Comparison of ENCODE assay signal across 19 cellular contexts in genomic region chr2:134932864-134933526, GRCh38. TPM values are rescaled to one million over a fixed set of nuclear protein-coding genes. Genes with fewer than 3 reads are reported as not detected.
DNase-seq lines count a peak whose midpoint lies in the region; ATAC-seq and TF ChIP-seq lines count a peak whose summit lies in the region.
"Had no signal": no experiment of that assay in that cellular context is flagged by ENCODE, and none has a peak within 500 bp of the region (broad histone marks: within the 10 kb centered on the region; RNA-seq: fewer than 3 reads in every experiment).

No MANE protein-coding gene starts in this region.

- in situ Hi-C loops in mammary epithelial cell (cut with MboI; ENCODE audit: low sequenced_read_pairs in 2 of 2), result no loop called here

- peaks cover 14% of the 10 kb centered on the region for H4K20me1 ChIP-seq in mammary epithelial cell (ENCODE audit: insufficient read depth, low read length)

- H3K4me1 ChIP-seq in mammary epithelial cell (ENCODE audit: insufficient read depth, low read length) (no peaks in the 10 kb centered on the region), testis (peaks cover 22% of the 10 kb centered on the region)

- H3K27ac ChIP-seq in mammary epithelial cell (ENCODE audit: insufficient read depth, low read depth, low read length) (no peak overlapping the region), coronary artery (no peak overlapping the region), testis (no peak overlapping the region)
- H3K27ac ChIP-seq: brain microvascular endothelial cell had no signal

- no peak for ATAC-seq in activated naive CD8-positive, alpha-beta T cell treated with anti-CD3 and anti-CD28 coated beads, Interleukin-2, amount 50 U/mL, for 24 hours
- ATAC-seq in memory B cell (ENCODE audit: low read depth) (no peak), GM21367 (IDR thresholded peaks at IDR 0.05; ENCODE audit: unreplicated experiment) (no peak)
- ATAC-seq: K562, SK-N-SH treated with all-trans-retinoic acid at 6 μM for 48 hours had no signal

- H3K4me1 Mint-ChIP-seq in MCF 10A (ENCODE audit: insufficient read depth, unreplicated experiment), result peaks cover 18% of the 10 kb centered on the region
- H3K4me1 Mint-ChIP-seq in activated naive CD8-positive, alpha-beta T cell treated with anti-CD3 and anti-CD28 coated beads, Interleukin-2, amount 50 U/mL, for 24 hours, result peaks cover 64% of the 10 kb centered on the region
- peaks cover 34% of the 10 kb centered on the region for H3K4me1 Mint-ChIP-seq in memory B cell
- peaks cover 39% of the 10 kb centered on the region for H3K4me1 Mint-ChIP-seq in type B pancreatic cell (ENCODE audit: unreplicated experiment)

- no peak for TF ChIP-seq CTCF in MCF 10A (IDR thresholded peaks at IDR 0.05; ENCODE audit: unreplicated experiment)
- TF ChIP-seq CTCF in mammary epithelial cell (conservative IDR thresholded peaks at IDR 0.05 in 1 of 2, IDR thresholded peaks at IDR 0.05 in 1 of 2; ENCODE audit: extremely low read depth in 1 of 2, insufficient read depth in 1 of 2, low read depth in 1 of 2, low read length in 2 of 2), result no peak
- no peak for TF ChIP-seq CTCF in type B pancreatic cell (conservative IDR thresholded peaks at IDR 0.05)
- no peak for TF ChIP-seq CTCF in coronary artery (IDR thresholded peaks at IDR 0.05)
- no peak for TF ChIP-seq CTCF in testis (IDR thresholded peaks at IDR 0.05)

- H3K9me3 Mint-ChIP-seq in MCF 10A (ENCODE audit: unreplicated experiment) (no peaks in the 10 kb centered on the region), memory B cell (no peaks in the 10 kb centered on the region), type B pancreatic cell (peaks cover 6% of the 10 kb centered on the region)
- H3K9me3 Mint-ChIP-seq in activated naive CD8-positive, alpha-beta T cell treated with anti-CD3 and anti-CD28 coated beads, Interleukin-2, amount 50 U/mL, for 24 hours, result no peaks in the 10 kb centered on the region

- BruUV-seq in MCF 10A (replicated peaks; lab: Mats Ljungman, UMichigan), result no TSS peak
- BruUV-seq in mammary epithelial cell (replicated peaks; lab: Mats Ljungman, UMichigan), result no TSS peak

- no peak overlapping the region for H3K4me2 ChIP-seq in mammary epithelial cell (ENCODE audit: insufficient read depth, low read depth, low read length)

- no peak for TF ChIP-seq POLR2A in testis (IDR thresholded peaks at IDR 0.05)

- no peak overlapping the region for H3K4me3 Mint-ChIP-seq in MCF 10A (ENCODE audit: unreplicated experiment)
- no peak overlapping the region for H3K4me3 Mint-ChIP-seq in activated naive CD8-positive, alpha-beta T cell treated with anti-CD3 and anti-CD28 coated beads, Interleukin-2, amount 50 U/mL, for 24 hours
- no peak overlapping the region for H3K4me3 Mint-ChIP-seq in memory B cell
- peak overlapping the region; percentile 78 for H3K4me3 Mint-ChIP-seq in type B pancreatic cell

- POLR2A ChIA-PET in MCF 10A (lab: Yijun Ruan, JAX), result no interaction called here

- DNase-seq in MCF 10A (ENCODE audit: unreplicated experiment) (no peak), mammary epithelial cell (no peak), memory B cell (ENCODE audit: low spot score in 2 of 2) (no peak), type B pancreatic cell (ENCODE audit: extremely low spot score, unreplicated experiment) (no peak), coronary artery (ENCODE audit: low spot score) (no peak), testis (no peak)
- DNase-seq in activated naive CD8-positive, alpha-beta T cell treated with anti-CD3 and anti-CD28 coated beads, Interleukin-2, amount 50 U/mL, for 24 hours, result no peak
- DNase-seq: ACHN; activated CD4-positive, alpha-beta T cell treated with anti-CD3 and anti-CD28 coated beads, Interleukin-2, amount 50 U/mL, for 48 hours; activated effector memory CD4-positive, alpha-beta T cell treated with anti-CD3 and anti-CD28 coated beads, Interleukin-2, amount 50 U/mL, for 16 hours; brain microvascular endothelial cell; COR-L47; effector memory CD4-positive, alpha-beta T cell; NCI-H1417 treated with DMSO at 0.1 percent for 48 hours; NCI-H446 treated with DMSO at 0.1 percent for 48 hours; substantia nigra had no signal

- H3K36me3 ChIP-seq in mammary epithelial cell (ENCODE audit: insufficient read depth, low read length) (peaks cover 5% of the 10 kb centered on the region), testis (ENCODE audit: low read depth, missing control alignments) (no peaks in the 10 kb centered on the region)

- CTCF ChIA-PET in MCF 10A (lab: Yijun Ruan, JAX) (interaction anchor here (0.7 kb wide), 1 partner anchor 249 kb away, joined by 3 read pairs; no protein-coding TSS in a partner anchor), mammary epithelial cell (lab: Charles Lee; ENCODE audit: low non-redundant PET) (no interaction called here)

- peaks cover 24% of the 10 kb centered on the region for H3K36me3 Mint-ChIP-seq in MCF 10A (ENCODE audit: insufficient read depth, unreplicated experiment)
- H3K36me3 Mint-ChIP-seq in activated naive CD8-positive, alpha-beta T cell treated with anti-CD3 and anti-CD28 coated beads, Interleukin-2, amount 50 U/mL, for 24 hours (ENCODE audit: low read depth), result peaks cover 35% of the 10 kb centered on the region
- H3K36me3 Mint-ChIP-seq in memory B cell, result peaks cover 13% of the 10 kb centered on the region
- peaks cover 13% of the 10 kb centered on the region for H3K36me3 Mint-ChIP-seq in type B pancreatic cell

- WGBS in mammary epithelial cell (ENCODE audit: low coverage, missing lambda C conversion rate), result 100% methylated on average over 3 of the region's 3 CpGs
- 70 to 77% methylated on average over 3 of the region's 3 CpGs for WGBS in testis, 2 donors

- intact Hi-C loops in MCF 10A (cut with micrococcal nuclease) (no loop called here), mammary epithelial cell (cut with micrococcal nuclease) (no loop called here), testis (cut with DNase I; ENCODE audit: low total_unique reads) (no loop called here)

- H2AFZ ChIP-seq in mammary epithelial cell (ENCODE audit: low read depth, low read length), result no peak overlapping the region

- H3K9ac ChIP-seq in mammary epithelial cell (ENCODE audit: insufficient read depth, low read length), result no peak overlapping the region

- H3K4me3 ChIP-seq in mammary epithelial cell (replicated peaks in 1 of 3; ENCODE audit: insufficient read depth in 1 of 3, low read depth in 2 of 3, low read length in 3 of 3) (no peak overlapping the region), coronary artery (no peak overlapping the region), testis (no peak overlapping the region)
- H3K4me3 ChIP-seq: K562 had no signal

- H3K27me3 Mint-ChIP-seq in MCF 10A (ENCODE audit: insufficient read depth, unreplicated experiment), result no peaks in the 10 kb centered on the region
- no peaks in the 10 kb centered on the region for H3K27me3 Mint-ChIP-seq in activated naive CD8-positive, alpha-beta T cell treated with anti-CD3 and anti-CD28 coated beads, Interleukin-2, amount 50 U/mL, for 24 hours
- no peaks in the 10 kb centered on the region for H3K27me3 Mint-ChIP-seq in memory B cell
- no peaks in the 10 kb centered on the region for H3K27me3 Mint-ChIP-seq in type B pancreatic cell

- H3K9me3 ChIP-seq in mammary epithelial cell (replicated peaks; ENCODE audit: insufficient read depth, low read length), result no peaks in the 10 kb centered on the region
- H3K9me3 ChIP-seq in testis, result no peaks in the 10 kb centered on the region

- H3K79me2 ChIP-seq in mammary epithelial cell (ENCODE audit: insufficient read depth, low read length), result peaks cover 98% of the 10 kb centered on the region

- dilution Hi-C loops in mammary epithelial cell (cut with HindIII; ENCODE audit: low sequenced_read_pairs), result no loop called here

- no peaks in the 10 kb centered on the region for H3K27me3 ChIP-seq in mammary epithelial cell (ENCODE audit: insufficient read depth, low read length)
- H3K27me3 ChIP-seq in testis, result no peaks in the 10 kb centered on the region
- H3K27me3 ChIP-seq: brain microvascular endothelial cell had no signal

- H3K27ac Mint-ChIP-seq in MCF 10A (ENCODE audit: low read depth, unreplicated experiment), result peak overlapping the region; percentile 32
- H3K27ac Mint-ChIP-seq in activated naive CD8-positive, alpha-beta T cell treated with anti-CD3 and anti-CD28 coated beads, Interleukin-2, amount 50 U/mL, for 24 hours, result peak overlapping the region; percentile 69
- H3K27ac Mint-ChIP-seq in memory B cell, result peak overlapping the region; percentile 19
- H3K27ac Mint-ChIP-seq in type B pancreatic cell, result peak overlapping the region; percentile 86

RNA-seq across cellular contexts. Expression of gene CCNT2, which starts 14.4 kb away (rescaled TPM):
- total RNA-seq in MCF 10A (2022) (38.8 and 39.3 TPM in 2 replicates), mammary epithelial cell (10 to 100 TPM; 27.3 to 31.0 TPM), type B pancreatic cell (ENCODE audit: low replicate concordance) (47.3 and 55.1 TPM in 2 replicates), testis (10 to 100 TPM; 49.3 to 52.8 TPM)
- polyA plus RNA-seq in mammary epithelial cell (7.7 TPM), testis (ENCODE audit: insufficient read depth, low read depth, low replicate concordance) (28.2 TPM)
- 45.2 TPM for polyA minus RNA-seq in mammary epithelial cell

Comparison
In these comparisons a context has a peak if more than half of its experiments do, and no peak if none do; other contexts are left out.
1. H3K27ac Mint-ChIP-seq: peak in every context shown above with its lines; median percentile 86 in type B pancreatic cell; 69 in activated naive CD8-positive, alpha-beta T cell treated with anti-CD3 and anti-CD28 coated beads, Interleukin-2, amount 50 U/mL, for 24 hours; 32 in MCF 10A; 19 in memory B cell.